In the genomic region with DNA sequence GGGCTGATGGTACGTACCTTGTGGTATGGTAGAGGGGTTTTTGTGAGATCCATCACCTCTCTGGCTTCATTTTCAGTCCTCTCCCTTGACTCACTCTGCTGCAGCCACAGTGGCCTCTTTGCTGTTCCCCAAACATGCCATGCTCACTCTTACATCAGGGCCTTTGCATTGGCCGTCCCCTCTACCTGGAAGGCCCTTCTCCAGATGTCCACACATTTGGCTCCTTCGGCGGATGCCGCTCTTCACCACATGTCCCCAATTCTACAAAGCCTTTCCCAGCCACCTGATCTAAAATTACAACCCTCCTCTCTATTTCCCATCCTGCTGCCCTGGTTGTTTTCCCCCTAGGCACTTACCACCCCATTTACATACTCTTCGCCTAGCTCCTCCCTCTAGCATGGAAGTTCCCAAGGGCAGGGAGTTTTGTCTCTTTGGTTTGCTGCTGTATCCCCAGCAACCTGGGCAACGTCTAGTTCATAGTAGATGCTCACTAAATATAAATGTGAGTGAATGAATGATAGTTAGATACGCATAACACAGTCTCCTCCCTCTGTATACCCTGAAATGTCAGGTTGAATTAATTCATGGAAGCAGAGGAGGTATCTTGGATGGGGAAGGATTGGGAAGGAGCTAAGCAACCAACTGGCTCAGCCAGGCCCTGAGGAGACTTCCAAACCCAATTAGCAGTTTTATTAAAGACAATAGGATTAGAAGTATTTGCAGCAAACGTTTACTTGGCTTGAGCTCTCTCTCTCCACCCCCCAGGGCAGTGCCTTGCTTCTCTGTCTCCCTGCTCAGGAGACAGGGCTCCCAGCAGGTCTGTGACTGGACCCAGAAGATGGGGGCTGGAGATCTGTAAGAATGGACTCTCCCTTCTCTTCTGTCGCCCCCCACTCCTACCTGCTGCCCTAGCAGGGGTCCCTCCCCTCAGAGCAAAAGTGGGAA, we compare ENCODE assay signal across 22 cellular contexts.
DNase-seq lines count a peak whose midpoint lies in the region; TF ChIP-seq lines count a peak whose summit lies in the region.
"Had no signal": no experiment of that assay in that cellular context is flagged by ENCODE, and none has a peak within 500 bp of the region (broad histone marks: within the 10 kb centered on the region; RNA-seq: fewer than 3 reads in every experiment).

No MANE protein-coding gene starts in this region.

- H3K27me3 Mint-ChIP-seq in chondrocyte (ENCODE audit: low read depth) = peaks cover 30% of the 10 kb centered on the region
- peaks cover 17% of the 10 kb centered on the region for H3K27me3 Mint-ChIP-seq in neural crest cell (ENCODE audit: low read depth)

- peak; percentile 70 for DNase-seq in ELF-1 (ENCODE audit: low read depth, low spot score)
- DNase-seq in chondrocyte (ENCODE audit: low spot score) = peak; percentile 52
- DNase-seq in neural crest cell (ENCODE audit: low read depth, low spot score) = no peak
- no peak for DNase-seq in GM13976 (ENCODE audit: low spot score)
- no peak for DNase-seq in SHP77 (lab: John Stamatoyannopoulos, UW)
- no peak for DNase-seq in kidney tubule cell (ENCODE audit: low spot score)
- DNase-seq: activated CD4-positive, alpha-beta T cell treated with anti-CD3 and anti-CD28 coated beads, Interleukin-2, amount 10 ng/mL, durations not matched to agents 24 days and 14 days; activated gamma-delta T cell treated with Interleukin-2 at 50 U/mL for 16 hours; activated T-cell treated with anti-CD3 and anti-CD28 coated beads, Interleukin-2, amount 50 U/mL, for 1 hour; Caco-2; HFFc6; hippocampal formation; NCI-H1694; NCI-H2171; RPMI8226 had no signal

- H3K27ac Mint-ChIP-seq in chondrocyte (ENCODE audit: unreplicated experiment) (no peak overlapping the region), neural crest cell (ENCODE audit: unreplicated experiment) (peak overlapping the region; percentile 65)
- H3K27ac Mint-ChIP-seq: activated CD4-positive, alpha-beta T cell treated with anti-CD3 and anti-CD28 coated beads, Interleukin-2, amount 10 ng/mL, durations not matched to agents 24 days and 14 days; HFFc6; nephron; T-helper 1 cell treated with Interleukin-12 subunit alpha and Interleukin-12 subunit beta and Interleukin-4 antibody, amounts not matched to agents 30 μg/mL and 1 μg/mL, for 36 hours; type B pancreatic cell had no signal

- peaks cover 12% of the 10 kb centered on the region for H3K27me3 ChIP-seq in HUES64 (ENCODE audit: insufficient read depth, low read length)
- H3K27me3 ChIP-seq: BLaER1 treated with 17β-estradiol and CSF1 and Interleukin-3, amounts not matched to agents 10 nM and 100 nM had no signal

- in situ Hi-C loops in GM13976 (cut with MboI; ENCODE audit: low sequenced_read_pairs, unreplicated experiment) = no loop called here

- H3K4me1 Mint-ChIP-seq in chondrocyte (ENCODE audit: low read depth) (no peaks in the 10 kb centered on the region), neural crest cell (peaks cover 29% of the 10 kb centered on the region)
- H3K4me1 Mint-ChIP-seq: activated CD4-positive, alpha-beta T cell treated with anti-CD3 and anti-CD28 coated beads, Interleukin-2, amount 10 ng/mL, durations not matched to agents 24 days and 14 days; nephron had no signal

- H3K36me3 ChIP-seq in HUES64 (ENCODE audit: insufficient read depth, low read length) = no peaks in the 10 kb centered on the region
- H3K36me3 ChIP-seq: BLaER1 treated with 17β-estradiol and CSF1 and Interleukin-3, amounts not matched to agents 10 nM and 100 nM; pancreas had no signal

- no peaks in the 10 kb centered on the region for H3K9me3 ChIP-seq in HUES64 (ENCODE audit: insufficient read depth, low read depth, low read length)
- H3K9me3 ChIP-seq: BLaER1 treated with 17β-estradiol and CSF1 and Interleukin-3, amounts not matched to agents 10 nM and 100 nM; Caco-2; pancreas had no signal

- H3K4me3 Mint-ChIP-seq in chondrocyte (ENCODE audit: unreplicated experiment) (no peak overlapping the region), neural crest cell (no peak overlapping the region)
- H3K4me3 Mint-ChIP-seq: activated CD4-positive, alpha-beta T cell treated with anti-CD3 and anti-CD28 coated beads, Interleukin-2, amount 10 ng/mL, durations not matched to agents 24 days and 14 days; HFFc6; nephron; T-helper 1 cell treated with Interleukin-12 subunit alpha and Interleukin-12 subunit beta and Interleukin-4 antibody, amounts not matched to agents 30 μg/mL and 1 μg/mL, for 36 hours; type B pancreatic cell had no signal

- H3K9me3 Mint-ChIP-seq in chondrocyte (ENCODE audit: low read depth) (no peaks in the 10 kb centered on the region), neural crest cell (no peaks in the 10 kb centered on the region)
- H3K9me3 Mint-ChIP-seq: activated CD4-positive, alpha-beta T cell treated with anti-CD3 and anti-CD28 coated beads, Interleukin-2, amount 10 ng/mL, durations not matched to agents 24 days and 14 days; nephron; T-helper 1 cell treated with Interleukin-12 subunit alpha and Interleukin-12 subunit beta and Interleukin-4 antibody, amounts not matched to agents 30 μg/mL and 1 μg/mL, for 36 hours; type B pancreatic cell had no signal

- no peak overlapping the region; the same call in 1 of the 2 replicates for H3K4me3 ChIP-seq in HUES64 (ENCODE audit: low read length)
- H3K4me3 ChIP-seq: BLaER1 treated with 17β-estradiol and CSF1 and Interleukin-3, amounts not matched to agents 10 nM and 100 nM; dorsolateral prefrontal cortex; pancreas had no signal

- 30% methylated on average over 8 of the region's 10 CpGs for WGBS in HUES64

- no peak for TF ChIP-seq CTCF in chondrocyte (IDR thresholded peaks at IDR 0.05)
- TF ChIP-seq CTCF in neural crest cell (conservative IDR thresholded peaks at IDR 0.05) = no peak
- TF ChIP-seq CTCF in GM13976 (IDR thresholded peaks at IDR 0.05; ENCODE audit: borderline replicate concordance, control extremely low read depth, extremely low read depth, insufficient read depth, missing control alignments) = no peak

- H3K36me3 Mint-ChIP-seq in chondrocyte (ENCODE audit: low read depth) (no peaks in the 10 kb centered on the region), neural crest cell (ENCODE audit: low read depth) (no peaks in the 10 kb centered on the region)
- H3K36me3 Mint-ChIP-seq: type B pancreatic cell had no signal

- H3K4me1 ChIP-seq in HUES64 (ENCODE audit: insufficient read depth, low read length) = peaks cover 50% of the 10 kb centered on the region
- H3K4me1 ChIP-seq: Caco-2, pancreas had no signal

- peak overlapping the region; percentile 39; the same call in 1 of the 2 replicates for H3K9ac ChIP-seq in HUES64 (ENCODE audit: low read depth, low read length)
- H3K9ac ChIP-seq: BLaER1 treated with 17β-estradiol and CSF1 and Interleukin-3, amounts not matched to agents 10 nM and 100 nM had no signal

- peak overlapping the region; percentile 85; the same call in 1 of the 2 replicates for H3K27ac ChIP-seq in HUES64 (ENCODE audit: low read depth, low read length)
- H3K27ac ChIP-seq: BLaER1 treated with 17β-estradiol and CSF1 and Interleukin-3, amounts not matched to agents 10 nM and 100 nM; dorsolateral prefrontal cortex; pancreas had no signal

Comparison
In these comparisons a context has a peak if more than half of its experiments do, and no peak if none do; other contexts are left out.
1. DNase-seq: peak in ELF-1 (single experiment) and chondrocyte (single experiment); none in neural crest cell (single experiment), GM13976 (single experiment), SHP77 (0 of 2) and kidney tubule cell (single experiment).